10 cellular contexts compared by ENCODE assay signal in genomic region chr1:15155760-15156743, GRCh38. TPM values are rescaled to one million over a fixed set of nuclear protein-coding genes. Genes with fewer than 3 reads are reported as not detected.
DNase-seq lines count a peak whose midpoint lies in the region; ATAC-seq and TF ChIP-seq lines count a peak whose summit lies in the region.
"Had no signal": no experiment of that assay in that cellular context is flagged by ENCODE, and none has a peak within 500 bp of the region (broad histone marks: within the 10 kb centered on the region; RNA-seq: fewer than 3 reads in every experiment).

No MANE protein-coding gene starts in this region.

- H3K9me3 Mint-ChIP-seq in Caco-2 (ENCODE audit: unreplicated experiment) (no peaks in the 10 kb centered on the region), HFFc6 (no peaks in the 10 kb centered on the region), nephron (no peaks in the 10 kb centered on the region)
- H3K9me3 Mint-ChIP-seq in activated naive CD8-positive, alpha-beta T cell treated with anti-CD3 and anti-CD28 coated beads, Interleukin-2, amount 50 U/mL, for 24 hours, result no peaks in the 10 kb centered on the region

- POLR2A ChIA-PET in Caco-2 (lab: Charles Lee) (no interaction called here), HEK293T (lab: Yijun Ruan, JAX) (interaction anchor here (0.9 to 1.3 kb wide), 3 partner anchors 14 to 45 kb away, joined by 3 to 4 read pairs (median 3); no protein-coding TSS in a partner anchor)

- H3K36me3 ChIP-seq in Caco-2 (ENCODE audit: control insufficient read depth, insufficient read depth, low read length), result no peaks in the 10 kb centered on the region; the same call in 1 of the 2 replicates

- no peaks in the 10 kb centered on the region for H3K9me3 ChIP-seq in Caco-2

- DNase-seq in Caco-2 (no peak), HFFc6 (no peak), HEK293T (ENCODE audit: extremely low spot score) (no peak), globus pallidus (ENCODE audit: low spot score) (no peak), mucosa of gallbladder (ENCODE audit: low spot score) (no peak)
- DNase-seq in activated naive CD8-positive, alpha-beta T cell treated with anti-CD3 and anti-CD28 coated beads, Interleukin-2, amount 50 U/mL, for 24 hours, result no peak
- DNase-seq in stimulated activated CD4-positive, alpha-beta T cell treated with anti-CD3 and anti-CD28 coated beads, Interleukin-4, amount 100 ng/mL, for 24 hours, result no peak
- DNase-seq: occipital lobe, Right ventricle myocardium superior had no signal

- H3K4me1 Mint-ChIP-seq in Caco-2 (ENCODE audit: low read depth, unreplicated experiment), result peaks cover 16% of the 10 kb centered on the region
- peaks cover 63% of the 10 kb centered on the region for H3K4me1 Mint-ChIP-seq in HFFc6 (ENCODE audit: low read depth)
- peaks cover 27% of the 10 kb centered on the region for H3K4me1 Mint-ChIP-seq in activated naive CD8-positive, alpha-beta T cell treated with anti-CD3 and anti-CD28 coated beads, Interleukin-2, amount 50 U/mL, for 24 hours
- H3K4me1 Mint-ChIP-seq in nephron, result peaks cover 72% of the 10 kb centered on the region

- ATAC-seq in activated naive CD8-positive, alpha-beta T cell treated with anti-CD3 and anti-CD28 coated beads, Interleukin-2, amount 50 U/mL, for 24 hours, result no peak

- CTCF ChIA-PET in Caco-2 (lab: Charles Lee), result interaction anchor here (0.5 kb wide), 1 partner anchor 303 kb away, joined by 7 read pairs; no protein-coding TSS in a partner anchor
- CTCF ChIA-PET in HEK293T (lab: Yijun Ruan, JAX), result interaction anchor here (0.8 to 1.1 kb wide), 2 partner anchors 44 to 94 kb away, joined by 3 to 4 read pairs; no protein-coding TSS in a partner anchor

- peak overlapping the region; percentile 16 for H3K4me3 Mint-ChIP-seq in Caco-2 (ENCODE audit: unreplicated experiment)
- no peak overlapping the region for H3K4me3 Mint-ChIP-seq in HFFc6
- H3K4me3 Mint-ChIP-seq in activated naive CD8-positive, alpha-beta T cell treated with anti-CD3 and anti-CD28 coated beads, Interleukin-2, amount 50 U/mL, for 24 hours, result peak overlapping the region; percentile 34
- peak overlapping the region; percentile 82 to 87 (median 85) for H3K4me3 Mint-ChIP-seq in nephron

- peaks cover 49% of the 10 kb centered on the region for H3K4me1 ChIP-seq in Caco-2

- TF ChIP-seq CTCF in Caco-2 (IDR thresholded peaks at IDR 0.05; ENCODE audit: insufficient read depth in 1 of 2, low read depth in 1 of 2, low read length in 1 of 2, severe bottlenecking in 1 of 2, unreplicated experiment in 1 of 2) (no peak), HFFc6 (IDR thresholded peaks at IDR 0.05) (no peak), nephron (IDR thresholded peaks at IDR 0.05; ENCODE audit: unreplicated experiment in 3 of 3) (no peak)

- H3K36me3 Mint-ChIP-seq in Caco-2 (ENCODE audit: insufficient read depth, unreplicated experiment) (peaks cover 9% of the 10 kb centered on the region), HFFc6 (ENCODE audit: low read depth) (no peaks in the 10 kb centered on the region), nephron (ENCODE audit: low read depth) (no peaks in the 10 kb centered on the region)
- no peaks in the 10 kb centered on the region for H3K36me3 Mint-ChIP-seq in activated naive CD8-positive, alpha-beta T cell treated with anti-CD3 and anti-CD28 coated beads, Interleukin-2, amount 50 U/mL, for 24 hours (ENCODE audit: low read depth)

- H3K27me3 ChIP-seq in Caco-2 (replicated peaks; ENCODE audit: control insufficient read depth, insufficient read depth, low read length), result no peaks in the 10 kb centered on the region

- H3K4me3 ChIP-seq in Caco-2 (ENCODE audit: low read depth, low read length), result no peak overlapping the region

- BruUV-seq in Caco-2 (replicated peaks; lab: Mats Ljungman, UMichigan), result no TSS peak

- intact Hi-C loops in Caco-2 (cut with micrococcal nuclease; ENCODE audit: unreplicated experiment), result no loop called here

- H3K27me3 Mint-ChIP-seq in Caco-2 (ENCODE audit: insufficient read depth, unreplicated experiment) (no peaks in the 10 kb centered on the region), HFFc6 (ENCODE audit: insufficient read depth) (peaks cover 1% of the 10 kb centered on the region), nephron (ENCODE audit: low read depth) (peaks cover 7% of the 10 kb centered on the region)
- peaks cover 36% of the 10 kb centered on the region for H3K27me3 Mint-ChIP-seq in activated naive CD8-positive, alpha-beta T cell treated with anti-CD3 and anti-CD28 coated beads, Interleukin-2, amount 50 U/mL, for 24 hours

- H3K27ac Mint-ChIP-seq in Caco-2 (ENCODE audit: unreplicated experiment), result peak overlapping the region; percentile 58
- peak overlapping the region; percentile 32 for H3K27ac Mint-ChIP-seq in HFFc6
- no peak overlapping the region for H3K27ac Mint-ChIP-seq in activated naive CD8-positive, alpha-beta T cell treated with anti-CD3 and anti-CD28 coated beads, Interleukin-2, amount 50 U/mL, for 24 hours
- H3K27ac Mint-ChIP-seq in nephron, result peak overlapping the region; percentile 79 to 93 (median 93)

TF ChIP-seq in HEK293T, 16 proteins besides CTCF, POLR2A, EP300 and RAD21:
- no peak for TF ChIP-seq FOXA1 (IDR thresholded peaks at IDR 0.05)
- TF ChIP-seq ARNT (IDR thresholded peaks at IDR 0.05), result no peak
- no peak for TF ChIP-seq NFRKB (IDR thresholded peaks at IDR 0.05)
- TF ChIP-seq FOXK2 (IDR thresholded peaks at IDR 0.05), result no peak

RNA-seq across cellular contexts. Expression of gene TMEM51, which starts 2.5 kb away (rescaled TPM):
- 24.7 and 25.0 TPM in 2 replicates for total RNA-seq in Caco-2 (2022)
- 1 to 10 TPM; 4.8 to 6.8 (median 6.6) TPM for total RNA-seq in HFFc6 (2021; fragmentation: NEBNext Ultra II Directional; extraction: Animal tissue kit (Norgen Biotek cat#: 25700))
- total RNA-seq in mucosa of gallbladder, result 43.7 TPM
